1 cellular context compared by ENCODE assay signal in genomic region chr7:135170223-135170997, GRCh38.
TF ChIP-seq lines count a peak whose summit lies in the region.

Gene CYREN, minus strand, starts transcription at chr7:135170707. Its CDS starts 1,785 bp downstream, at chr7:135168922.

TF ChIP-seq in K562, 482 proteins besides CTCF, POLR2A, EP300 and RAD21 (continued from another document and continues in another):
- TF ChIP-seq, protein P1, sequence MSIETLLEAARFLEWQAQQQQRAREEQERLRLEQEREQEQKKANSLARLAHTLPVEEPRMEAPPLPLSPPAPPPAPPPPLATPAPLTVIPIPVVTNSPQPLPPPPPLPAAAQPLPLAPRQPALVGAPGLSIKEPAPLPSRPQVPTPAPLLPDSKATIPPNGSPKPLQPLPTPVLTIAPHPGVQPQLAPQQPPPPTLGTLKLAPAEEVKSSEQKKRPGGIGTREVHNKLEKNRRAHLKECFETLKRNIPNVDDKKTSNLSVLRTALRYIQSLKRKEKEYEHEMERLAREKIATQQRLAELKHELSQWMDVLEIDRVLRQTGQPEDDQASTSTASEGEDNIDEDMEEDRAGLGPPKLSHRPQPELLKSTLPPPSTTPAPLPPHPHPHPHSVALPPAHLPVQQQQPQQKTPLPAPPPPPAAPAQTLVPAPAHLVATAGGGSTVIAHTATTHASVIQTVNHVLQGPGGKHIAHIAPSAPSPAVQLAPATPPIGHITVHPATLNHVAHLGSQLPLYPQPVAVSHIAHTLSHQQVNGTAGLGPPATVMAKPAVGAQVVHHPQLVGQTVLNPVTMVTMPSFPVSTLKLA (conservative IDR thresholded peaks at IDR 0.05): peak; percentile 75 to 90
- TF ChIP-seq NBN (IDR thresholded peaks at IDR 0.05; ENCODE audit: low read depth): peak; percentile 68
- peak; percentile 80; the same call in 1 of the 2 replicates for TF ChIP-seq MYC (IDR thresholded peaks at IDR 0.05; ENCODE audit: low read depth, low read length)
- TF ChIP-seq MYC (CRISPR knock-in tag; IDR thresholded peaks at IDR 0.05; ENCODE audit: borderline replicate concordance, low read depth): peak; percentile 85
- TF ChIP-seq PHF8 (IDR thresholded peaks at IDR 0.05; ENCODE audit: borderline replicate concordance, low read length): peak; percentile 98
- no peak for TF ChIP-seq ZFP30 (CRISPR knock-in tag; IDR thresholded peaks at IDR 0.05; ENCODE audit: borderline replicate concordance)
- no peak; the same call in 1 of the 2 replicates for TF ChIP-seq ZNF76 (CRISPR knock-in tag; IDR thresholded peaks at IDR 0.05; ENCODE audit: borderline replicate concordance)
- no peak for TF ChIP-seq BRF2 (IDR thresholded peaks at IDR 0.05; ENCODE audit: borderline replicate concordance, insufficient read depth, insufficient read length)
- peak; percentile 25; the same call in 1 of the 2 replicates for TF ChIP-seq ZNF644 (tag; IDR thresholded peaks at IDR 0.05; ENCODE audit: low read depth)
- no peak for TF ChIP-seq SRSF7 (optimal IDR thresholded peaks at IDR 0.05; ENCODE audit: low read depth, low read length)
- TF ChIP-seq ZNF584 (CRISPR knock-in tag; IDR thresholded peaks at IDR 0.05; ENCODE audit: low read depth): 0 out of 2 replicates have a peak, but pooled peaks have one; percentile 61
- TF ChIP-seq, protein P2, sequence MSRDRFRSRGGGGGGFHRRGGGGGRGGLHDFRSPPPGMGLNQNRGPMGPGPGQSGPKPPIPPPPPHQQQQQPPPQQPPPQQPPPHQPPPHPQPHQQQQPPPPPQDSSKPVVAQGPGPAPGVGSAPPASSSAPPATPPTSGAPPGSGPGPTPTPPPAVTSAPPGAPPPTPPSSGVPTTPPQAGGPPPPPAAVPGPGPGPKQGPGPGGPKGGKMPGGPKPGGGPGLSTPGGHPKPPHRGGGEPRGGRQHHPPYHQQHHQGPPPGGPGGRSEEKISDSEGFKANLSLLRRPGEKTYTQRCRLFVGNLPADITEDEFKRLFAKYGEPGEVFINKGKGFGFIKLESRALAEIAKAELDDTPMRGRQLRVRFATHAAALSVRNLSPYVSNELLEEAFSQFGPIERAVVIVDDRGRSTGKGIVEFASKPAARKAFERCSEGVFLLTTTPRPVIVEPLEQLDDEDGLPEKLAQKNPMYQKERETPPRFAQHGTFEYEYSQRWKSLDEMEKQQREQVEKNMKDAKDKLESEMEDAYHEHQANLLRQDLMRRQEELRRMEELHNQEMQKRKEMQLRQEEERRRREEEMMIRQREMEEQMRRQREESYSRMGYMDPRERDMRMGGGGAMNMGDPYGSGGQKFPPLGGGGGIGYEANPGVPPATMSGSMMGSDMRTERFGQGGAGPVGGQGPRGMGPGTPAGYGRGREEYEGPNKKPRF (IDR thresholded peaks at IDR 0.05; ENCODE audit: low read depth, low read length): no peak
- TF ChIP-seq CTBP1 (IDR thresholded peaks at IDR 0.05; ENCODE audit: borderline replicate concordance): peak; percentile 95
- TF ChIP-seq NFYB (IDR thresholded peaks at IDR 0.05; ENCODE audit: extremely low read depth, insufficient read length): no peak
- TF ChIP-seq RHOXF2B (CRISPR knock-in tag; conservative IDR thresholded peaks at IDR 0.05): 0 out of 2 replicates have a peak, but pooled peaks have one; percentile 5
- TF ChIP-seq PHB (CRISPR knock-in tag; IDR thresholded peaks at IDR 0.05): peak; percentile 73; the same call in 1 of the 2 replicates
- TF ChIP-seq SMARCE1 (IDR thresholded peaks at IDR 0.05): peak; percentile 24; the same call in 1 of the 2 replicates
- peak; percentile 92 for TF ChIP-seq SRSF1 (IDR thresholded peaks at IDR 0.05; ENCODE audit: low read depth, low read length)
- TF ChIP-seq ILK (tag; IDR thresholded peaks at IDR 0.05; ENCODE audit: borderline replicate concordance, low read depth): no peak
- no peak; the same call in 1 of the 2 replicates for TF ChIP-seq MTA2 (IDR thresholded peaks at IDR 0.05; ENCODE audit: low read depth)
- TF ChIP-seq DACH1 (IDR thresholded peaks at IDR 0.05; ENCODE audit: partially characterized antibody): peak; percentile 66
- TF ChIP-seq, protein P3, sequence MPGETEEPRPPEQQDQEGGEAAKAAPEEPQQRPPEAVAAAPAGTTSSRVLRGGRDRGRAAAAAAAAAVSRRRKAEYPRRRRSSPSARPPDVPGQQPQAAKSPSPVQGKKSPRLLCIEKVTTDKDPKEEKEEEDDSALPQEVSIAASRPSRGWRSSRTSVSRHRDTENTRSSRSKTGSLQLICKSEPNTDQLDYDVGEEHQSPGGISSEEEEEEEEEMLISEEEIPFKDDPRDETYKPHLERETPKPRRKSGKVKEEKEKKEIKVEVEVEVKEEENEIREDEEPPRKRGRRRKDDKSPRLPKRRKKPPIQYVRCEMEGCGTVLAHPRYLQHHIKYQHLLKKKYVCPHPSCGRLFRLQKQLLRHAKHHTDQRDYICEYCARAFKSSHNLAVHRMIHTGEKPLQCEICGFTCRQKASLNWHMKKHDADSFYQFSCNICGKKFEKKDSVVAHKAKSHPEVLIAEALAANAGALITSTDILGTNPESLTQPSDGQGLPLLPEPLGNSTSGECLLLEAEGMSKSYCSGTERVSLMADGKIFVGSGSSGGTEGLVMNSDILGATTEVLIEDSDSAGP (CRISPR knock-in tag; IDR thresholded peaks at IDR 0.05): peak; percentile 39; the same call in 1 of the 2 replicates
- TF ChIP-seq KDM2B (CRISPR knock-in tag; IDR thresholded peaks at IDR 0.05): no peak
- no peak for TF ChIP-seq EWSR1 (IDR thresholded peaks at IDR 0.05; ENCODE audit: borderline replicate concordance, low read depth, partially characterized antibody)
- TF ChIP-seq ZNF507 (tag; conservative IDR thresholded peaks at IDR 0.05): no peak
- TF ChIP-seq ILF3 (IDR thresholded peaks at IDR 0.05; ENCODE audit: borderline replicate concordance): no peak
- TF ChIP-seq BMI1 (IDR thresholded peaks at IDR 0.05; ENCODE audit: low read length): no peak
- TF ChIP-seq GABPA (tag; conservative IDR thresholded peaks at IDR 0.05; ENCODE audit: low read depth): peak; percentile 100
- no peak for TF ChIP-seq ZNF449 (CRISPR knock-in tag; IDR thresholded peaks at IDR 0.05)
- TF ChIP-seq, protein P4, sequence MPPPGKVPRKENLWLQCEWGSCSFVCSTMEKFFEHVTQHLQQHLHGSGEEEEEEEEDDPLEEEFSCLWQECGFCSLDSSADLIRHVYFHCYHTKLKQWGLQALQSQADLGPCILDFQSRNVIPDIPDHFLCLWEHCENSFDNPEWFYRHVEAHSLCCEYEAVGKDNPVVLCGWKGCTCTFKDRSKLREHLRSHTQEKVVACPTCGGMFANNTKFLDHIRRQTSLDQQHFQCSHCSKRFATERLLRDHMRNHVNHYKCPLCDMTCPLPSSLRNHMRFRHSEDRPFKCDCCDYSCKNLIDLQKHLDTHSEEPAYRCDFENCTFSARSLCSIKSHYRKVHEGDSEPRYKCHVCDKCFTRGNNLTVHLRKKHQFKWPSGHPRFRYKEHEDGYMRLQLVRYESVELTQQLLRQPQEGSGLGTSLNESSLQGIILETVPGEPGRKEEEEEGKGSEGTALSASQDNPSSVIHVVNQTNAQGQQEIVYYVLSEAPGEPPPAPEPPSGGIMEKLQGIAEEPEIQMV (tag; conservative IDR thresholded peaks at IDR 0.05; ENCODE audit: low read depth): no peak
- no peak for TF ChIP-seq ZNF436 (CRISPR knock-in tag; IDR thresholded peaks at IDR 0.05)
- TF ChIP-seq CAMTA2 (CRISPR knock-in tag; conservative IDR thresholded peaks at IDR 0.05): no peak; the same call in 1 of the 2 replicates
- TF ChIP-seq GTF2E2 (tag; IDR thresholded peaks at IDR 0.05): peak; percentile 97
- no peak for TF ChIP-seq GATA2 (CRISPR knock-in tag; IDR thresholded peaks at IDR 0.05)
- peak; percentile 49; the same call in 1 of the 2 replicates for TF ChIP-seq STAG1 (CRISPR knock-in tag; IDR thresholded peaks at IDR 0.05; ENCODE audit: borderline replicate concordance)
- TF ChIP-seq CBX8 (IDR thresholded peaks at IDR 0.05; ENCODE audit: borderline replicate concordance, extremely low read depth, low read depth, low read length, poor library complexity, severe bottlenecking): no peak
- TF ChIP-seq SREBF2 (CRISPR knock-in tag; IDR thresholded peaks at IDR 0.05): no peak
- 0 out of 2 replicates have a peak, but pooled peaks have one; percentile 17 for TF ChIP-seq SMAD3 (CRISPR knock-in tag; conservative IDR thresholded peaks at IDR 0.05)
- TF ChIP-seq MEF2D (tag; conservative IDR thresholded peaks at IDR 0.05; ENCODE audit: low read depth): peak; percentile 53; the same call in 1 of the 2 replicates
- TF ChIP-seq KAT7 (CRISPR knock-in tag; IDR thresholded peaks at IDR 0.05; ENCODE audit: borderline replicate concordance): peak; percentile 99
- TF ChIP-seq SP1 (CRISPR knock-in tag; IDR thresholded peaks at IDR 0.05): peak; percentile 97
- peak; percentile 25; the same call in 1 of the 2 replicates for TF ChIP-seq KAT8 (IDR thresholded peaks at IDR 0.05; ENCODE audit: low read depth)
- TF ChIP-seq SLC30A9 (CRISPR knock-in tag; IDR thresholded peaks at IDR 0.05): no peak
- TF ChIP-seq PATZ1 (CRISPR knock-in tag; IDR thresholded peaks at IDR 0.05; ENCODE audit: borderline replicate concordance): no peak
- peak; percentile 85; the same call in 1 of the 2 replicates for TF ChIP-seq ZNF282 (CRISPR knock-in tag; IDR thresholded peaks at IDR 0.05)
- no peak for TF ChIP-seq NFE2 (IDR thresholded peaks at IDR 0.05; ENCODE audit: low read depth)
- TF ChIP-seq, protein P5, sequence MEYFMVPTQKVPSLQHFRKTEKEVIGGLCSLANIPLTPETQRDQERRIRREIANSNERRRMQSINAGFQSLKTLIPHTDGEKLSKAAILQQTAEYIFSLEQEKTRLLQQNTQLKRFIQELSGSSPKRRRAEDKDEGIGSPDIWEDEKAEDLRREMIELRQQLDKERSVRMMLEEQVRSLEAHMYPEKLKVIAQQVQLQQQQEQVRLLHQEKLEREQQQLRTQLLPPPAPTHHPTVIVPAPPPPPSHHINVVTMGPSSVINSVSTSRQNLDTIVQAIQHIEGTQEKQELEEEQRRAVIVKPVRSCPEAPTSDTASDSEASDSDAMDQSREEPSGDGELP (CRISPR knock-in tag; IDR thresholded peaks at IDR 0.05; ENCODE audit: borderline replicate concordance): peak; percentile 93
- peak; percentile 62 for TF ChIP-seq NR4A1 (CRISPR knock-in tag; IDR thresholded peaks at IDR 0.05)
- TF ChIP-seq NR4A1 (tag; IDR thresholded peaks at IDR 0.05): peak; percentile 45; the same call in 1 of the 2 replicates
- peak; percentile 69 for TF ChIP-seq TCF7L2 (IDR thresholded peaks at IDR 0.05; ENCODE audit: low read depth, low read length)
- peak; percentile 64; the same call in 1 of the 2 replicates for TF ChIP-seq HIVEP1 (CRISPR knock-in tag; IDR thresholded peaks at IDR 0.05)
- peak; percentile 62; the same call in 1 of the 2 replicates for TF ChIP-seq ZNF263 (CRISPR knock-in tag; IDR thresholded peaks at IDR 0.05; ENCODE audit: borderline replicate concordance)
- no peak for TF ChIP-seq PHB2 (IDR thresholded peaks at IDR 0.05; ENCODE audit: low read depth)
- TF ChIP-seq ZNF143 (CRISPR knock-in tag; IDR thresholded peaks at IDR 0.05): peak; percentile 54; the same call in 1 of the 2 replicates
- peak; percentile 94 for TF ChIP-seq ETS1 (conservative IDR thresholded peaks at IDR 0.05; ENCODE audit: control insufficient read depth, low read depth, low read length)
- no peak for TF ChIP-seq MCM2 (IDR thresholded peaks at IDR 0.05; ENCODE audit: low read depth)
- TF ChIP-seq GATAD2B (IDR thresholded peaks at IDR 0.05; ENCODE audit: borderline replicate concordance): peak; percentile 95
